10 cellular contexts compared by ENCODE assay signal in genomic region chr2:164910091-164910899, GRCh38. TPM values are rescaled to one million over a fixed set of nuclear protein-coding genes. Genes with fewer than 3 reads are reported as not detected.
A peak's percentile ranks its signal among the peaks of the same experiment; 100 is the strongest.
DNase-seq lines count a peak whose midpoint lies in the region; ATAC-seq and TF ChIP-seq lines count a peak whose summit lies in the region.
"Had no signal": no experiment of that assay in that cellular context is flagged by ENCODE, and none has a peak within 500 bp of the region (broad histone marks: within the 10 kb centered on the region; RNA-seq: fewer than 3 reads in every experiment).

No MANE protein-coding gene starts in this region.

- WGBS in esophagus muscularis mucosa, result 34% methylated on average over 6 of the region's 6 CpGs

- no peaks in the 10 kb centered on the region for H3K27me3 ChIP-seq in esophagus muscularis mucosa

- H3K4me3 Mint-ChIP-seq in stimulated activated effector memory CD8-positive, alpha-beta T cell treated with anti-CD3 and anti-CD28 coated beads, Interleukin-12 subunit alpha, Interleukin-12 subunit beta, amount 100 ng/mL, for 72 hours, result no peak overlapping the region
- no peak overlapping the region for H3K4me3 Mint-ChIP-seq in nephron progenitor cell

- no peaks in the 10 kb centered on the region for H3K4me1 Mint-ChIP-seq in stimulated activated effector memory CD8-positive, alpha-beta T cell treated with anti-CD3 and anti-CD28 coated beads, Interleukin-12 subunit alpha, Interleukin-12 subunit beta, amount 100 ng/mL, for 72 hours
- peaks cover 5% of the 10 kb centered on the region for H3K4me1 Mint-ChIP-seq in nephron progenitor cell

- peaks cover 4% of the 10 kb centered on the region for H3K27me3 Mint-ChIP-seq in nephron progenitor cell (ENCODE audit: low read depth, poor library complexity)

- H3K27ac Mint-ChIP-seq in stimulated activated effector memory CD8-positive, alpha-beta T cell treated with anti-CD3 and anti-CD28 coated beads, Interleukin-12 subunit alpha, Interleukin-12 subunit beta, amount 100 ng/mL, for 72 hours, result no peak overlapping the region
- no peak overlapping the region for H3K27ac Mint-ChIP-seq in nephron progenitor cell

- peaks cover 27 to 45% (median 32%) of the 10 kb centered on the region in 4 donors for H3K4me1 ChIP-seq in esophagus muscularis mucosa

- no peaks in the 10 kb centered on the region for H3K9me3 ChIP-seq in esophagus muscularis mucosa

- no peak overlapping the region for H3K4me3 ChIP-seq in esophagus muscularis mucosa

- no peak for TF ChIP-seq EP300 in esophagus muscularis mucosa (IDR thresholded peaks at IDR 0.05)

- no peaks in the 10 kb centered on the region for H3K36me3 ChIP-seq in esophagus muscularis mucosa

- no peak for TF ChIP-seq POLR2A in esophagus muscularis mucosa (IDR thresholded peaks at IDR 0.05; ENCODE audit: low read depth)

- ATAC-seq in HG02623 (IDR thresholded peaks at IDR 0.05; ENCODE audit: unreplicated experiment), result peak; percentile 66
- peak; percentile 70 for ATAC-seq in stimulated activated effector memory CD8-positive, alpha-beta T cell treated with anti-CD3 and anti-CD28 coated beads, Interleukin-12 subunit alpha, Interleukin-12 subunit beta, amount 100 ng/mL, for 72 hours

- H3K27ac ChIP-seq in esophagus muscularis mucosa (replicated peaks in 1 of 4), result peak overlapping the region; percentile 50 to 67 (median 60)
- H3K27ac ChIP-seq: C4-2B had no signal

- DNase-seq in SKM-1 treated with dmso at 0.1 percent for 144 hours (lab: John Stamatoyannopoulos, UW; ENCODE audit: unreplicated experiment), result peak; percentile 20
- no peak for DNase-seq in SKM-1 (lab: John Stamatoyannopoulos, UW; ENCODE audit: unreplicated experiment)
- DNase-seq in NCI-H524 treated with DMSO at 0.1 percent for 48 hours (lab: John Stamatoyannopoulos, UW), result peak; percentile 84
- DNase-seq in esophagus muscularis mucosa (ENCODE audit: extremely low spot score), result no peak
- DNase-seq in stimulated activated effector memory CD8-positive, alpha-beta T cell treated with anti-CD3 and anti-CD28 coated beads, Interleukin-12 subunit alpha, Interleukin-12 subunit beta, amount 100 ng/mL, for 72 hours (ENCODE audit: low spot score in 2 of 2), result no peak
- no peak for DNase-seq in NCI-H1417 treated with DMSO at 0.1 percent for 48 hours (lab: John Stamatoyannopoulos, UW)
- no peak for DNase-seq in nephron progenitor cell

- TF ChIP-seq CTCF in esophagus muscularis mucosa (IDR thresholded peaks at IDR 0.05), result no peak
- no peak for TF ChIP-seq CTCF in nephron progenitor cell (IDR thresholded peaks at IDR 0.05)

- peaks cover 3% of the 10 kb centered on the region for H3K9me3 Mint-ChIP-seq in stimulated activated effector memory CD8-positive, alpha-beta T cell treated with anti-CD3 and anti-CD28 coated beads, Interleukin-12 subunit alpha, Interleukin-12 subunit beta, amount 100 ng/mL, for 72 hours
- H3K9me3 Mint-ChIP-seq in nephron progenitor cell, result no peaks in the 10 kb centered on the region

- intact Hi-C loops in esophagus muscularis mucosa (cut with DNase I), result loop anchor here (5.0 kb wide), 1 partner anchor 68 kb away; the partner anchor contains the start of gene COBLL1

- no peaks in the 10 kb centered on the region for H3K36me3 Mint-ChIP-seq in stimulated activated effector memory CD8-positive, alpha-beta T cell treated with anti-CD3 and anti-CD28 coated beads, Interleukin-12 subunit alpha, Interleukin-12 subunit beta, amount 100 ng/mL, for 72 hours
- H3K36me3 Mint-ChIP-seq in nephron progenitor cell (ENCODE audit: low read depth), result no peaks in the 10 kb centered on the region

RNA-seq across cellular contexts. Expression of gene SLC38A11, which starts 45.0 kb away (rescaled TPM):
- 10 to 100 TPM in 1 of 4 donors, 1 to 10 TPM in 3; 1.4 to 11.6 (median 2.6) TPM for total RNA-seq in esophagus muscularis mucosa
- total RNA-seq: activated CD8-positive, alpha-beta memory T cell treated with anti-CD3 and anti-CD28 coated beads for 36 hours had no signal

Comparison
In these comparisons a context has a peak if more than half of its experiments do, and no peak if none do; other contexts are left out.
1. DNase-seq: peak in SKM-1 treated with dmso at 0.1 percent for 144 hours (single experiment) and NCI-H524 treated with DMSO at 0.1 percent for 48 hours (single experiment); none in SKM-1 (single experiment), esophagus muscularis mucosa (single experiment), stimulated activated effector memory CD8-positive, alpha-beta T cell treated with anti-CD3 and anti-CD28 coated beads, Interleukin-12 subunit alpha, Interleukin-12 subunit beta, amount 100 ng/mL, for 72 hours (0 of 2), NCI-H1417 treated with DMSO at 0.1 percent for 48 hours (single experiment) and nephron progenitor cell (single experiment).